20 cellular contexts compared by ENCODE assay signal in the genomic region with DNA sequence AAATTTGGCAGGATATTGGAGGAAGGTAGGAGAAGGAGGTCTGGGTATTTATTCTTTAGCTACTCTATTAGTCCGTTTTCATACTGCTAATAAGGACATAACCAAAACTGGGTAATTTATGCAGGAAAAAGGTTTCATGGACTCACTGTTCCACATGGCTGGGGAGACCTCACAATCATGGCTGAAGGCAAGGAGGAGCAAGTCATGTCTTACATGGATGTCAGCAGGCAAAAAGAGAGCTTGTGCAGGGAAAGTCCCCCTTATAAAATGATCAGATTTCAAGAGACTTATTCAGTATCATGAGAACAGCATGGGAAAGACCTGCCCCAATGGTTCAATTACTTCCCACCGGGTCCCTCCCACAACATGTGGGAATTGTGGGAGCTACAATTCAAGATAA. TPM values are rescaled to one million over a fixed set of nuclear protein-coding genes. Genes with fewer than 3 reads are reported as not detected.
A peak's percentile ranks its signal among the peaks of the same experiment; 100 is the strongest.
DNase-seq lines count a peak whose midpoint lies in the region; ATAC-seq and TF ChIP-seq lines count a peak whose summit lies in the region.
"Had no signal": no experiment of that assay in that cellular context is flagged by ENCODE, and none has a peak within 500 bp of the region (broad histone marks: within the 10 kb centered on the region; RNA-seq: fewer than 3 reads in every experiment).

No MANE protein-coding gene starts in this region.

- H3K4me3 ChIP-seq in right atrium auricular region (no peak overlapping the region), gastroesophageal sphincter (no peak overlapping the region), psoas muscle (no peak overlapping the region), urinary bladder (ENCODE audit: low read depth, low read length) (no peak overlapping the region)
- H3K4me3 ChIP-seq in CD8-positive, alpha-beta T cell (ENCODE audit: low read depth, low read length) = no peak overlapping the region
- H3K4me3 ChIP-seq: mucosa of descending colon had no signal

- DNase-seq in right atrium auricular region (ENCODE audit: low spot score) (no peak), left ventricle myocardium superior (no peak), psoas muscle (no peak), NCI-H510A treated with DMSO at 0.1 percent for 48 hours (lab: John Stamatoyannopoulos, UW) (no peak), NCI-H146 (lab: John Stamatoyannopoulos, UW) (no peak)
- no peak for DNase-seq in CD8-positive, alpha-beta T cell
- DNase-seq: activated CD4-positive, alpha-beta T cell treated with anti-CD3 and anti-CD28 coated beads, Interleukin-2, amount 50 U/mL, for 4 hours; activated gamma-delta T cell treated with Interleukin-2 at 50 U/mL for 16 hours; kidney glomerular epithelial cell; NCI-H1436 treated with DMSO at 0.1 percent for 48 hours; NCI-H2171; NCI-H774; OCI-M1; stimulated activated CD4-positive, alpha-beta T cell treated with anti-CD3 and anti-CD28 coated beads, Interleukin-2, amount 100 ng/mL, for 24 hours; stimulated activated naive CD4-positive, alpha-beta T cell treated with Interleukin-2 at 50 U/mL for 16 hours; T-helper 2 cell had no signal

- H3K27ac ChIP-seq in right atrium auricular region = peak overlapping the region; percentile 78 to 84
- peak overlapping the region; percentile 34 to 92 (median 89) for H3K27ac ChIP-seq in gastroesophageal sphincter
- H3K27ac ChIP-seq in psoas muscle = peak overlapping the region; percentile 78
- H3K27ac ChIP-seq in urinary bladder (ENCODE audit: low read depth) = peak overlapping the region; percentile 71
- H3K27ac ChIP-seq in CD8-positive, alpha-beta T cell (ENCODE audit: low read depth, low read length) = no peak overlapping the region

- no peaks in the 10 kb centered on the region for H3K9me3 Mint-ChIP-seq in CD8-positive, alpha-beta T cell

- H3K36me3 Mint-ChIP-seq in CD8-positive, alpha-beta T cell = no peaks in the 10 kb centered on the region
- H3K36me3 Mint-ChIP-seq: CD14-positive monocyte had no signal

- H3K27me3 Mint-ChIP-seq in CD8-positive, alpha-beta T cell (ENCODE audit: low read depth) = no peaks in the 10 kb centered on the region

- TF ChIP-seq EP300 in gastroesophageal sphincter (IDR thresholded peaks at IDR 0.05) = no peak

- TF ChIP-seq CTCF in right atrium auricular region (IDR thresholded peaks at IDR 0.05) (no peak), gastroesophageal sphincter (IDR thresholded peaks at IDR 0.05) (no peak), psoas muscle (IDR thresholded peaks at IDR 0.05) (no peak)
- no peak for TF ChIP-seq CTCF in CD8-positive, alpha-beta T cell (IDR thresholded peaks at IDR 0.05)

- H3K9me3 ChIP-seq in right atrium auricular region = no peaks in the 10 kb centered on the region
- no peaks in the 10 kb centered on the region for H3K9me3 ChIP-seq in gastroesophageal sphincter
- H3K9me3 ChIP-seq in psoas muscle = no peaks in the 10 kb centered on the region
- no peaks in the 10 kb centered on the region for H3K9me3 ChIP-seq in CD8-positive, alpha-beta T cell (ENCODE audit: low read length)
- H3K9me3 ChIP-seq: mucosa of descending colon had no signal

- H3K4me1 Mint-ChIP-seq in CD8-positive, alpha-beta T cell (ENCODE audit: low read depth) = no peaks in the 10 kb centered on the region
- H3K4me1 Mint-ChIP-seq: CD14-positive monocyte had no signal

- intact Hi-C loops in left ventricle myocardium superior (cut with micrococcal nuclease) = no loop called here
- intact Hi-C loops in psoas muscle (cut with DNase I) = no loop called here
- intact Hi-C loops in CD8-positive, alpha-beta T cell (cut with DNase I, micrococcal nuclease) = no loop called here

- H3K27me3 ChIP-seq in right atrium auricular region = no peaks in the 10 kb centered on the region
- H3K27me3 ChIP-seq in gastroesophageal sphincter = no peaks in the 10 kb centered on the region
- H3K27me3 ChIP-seq in psoas muscle (ENCODE audit: insufficient read depth in 3 of 3, low read length in 2 of 3) = no peaks in the 10 kb centered on the region
- H3K27me3 ChIP-seq in CD8-positive, alpha-beta T cell (ENCODE audit: insufficient read depth, low read length) = no peaks in the 10 kb centered on the region

- ATAC-seq in left ventricle myocardium superior (no peak), gastroesophageal sphincter (no peak), psoas muscle (no peak)
- no peak for ATAC-seq in CD8-positive, alpha-beta T cell

- H3K36me3 ChIP-seq in right atrium auricular region (no peaks in the 10 kb centered on the region), gastroesophageal sphincter (peaks cover 0 to 10% of the 10 kb centered on the region in 2 donors), psoas muscle (ENCODE audit: insufficient read depth in 1 of 2, low read depth in 1 of 2) (no peaks in the 10 kb centered on the region), urinary bladder (ENCODE audit: insufficient read depth) (no peaks in the 10 kb centered on the region)
- H3K36me3 ChIP-seq in CD8-positive, alpha-beta T cell (ENCODE audit: insufficient read depth, low read length) = no peaks in the 10 kb centered on the region

- 71 to 100% methylated on average over 1 of the region's 2 CpGs for WGBS in gastroesophageal sphincter (ENCODE audit: low coverage in 1 of 2), 2 donors
- WGBS in psoas muscle, 3 donors = 76 to 82% (median 81%) methylated on average over 2 of the region's 2 CpGs
- 81% methylated on average over 2 of the region's 2 CpGs for WGBS in urinary bladder

- no peak for TF ChIP-seq POLR2A in gastroesophageal sphincter (IDR thresholded peaks at IDR 0.05)

- CTCF ChIA-PET in CD8-positive, alpha-beta T cell (lab: Charles Lee) = interaction anchor here (2.8 kb wide), 1 partner anchor 10 kb away, joined by 11 read pairs; no protein-coding TSS in a partner anchor

- POLR2A ChIA-PET in CD8-positive, alpha-beta T cell (lab: Charles Lee) = interaction anchor here (0.5 kb wide), 1 partner anchor 74 kb away, joined by 4 read pairs; no protein-coding TSS in a partner anchor

- H3K4me3 Mint-ChIP-seq in CD8-positive, alpha-beta T cell = no peak overlapping the region
- H3K4me3 Mint-ChIP-seq: CD14-positive monocyte had no signal

- no peak overlapping the region for H3K27ac Mint-ChIP-seq in CD8-positive, alpha-beta T cell
- H3K27ac Mint-ChIP-seq: CD14-positive monocyte had no signal

- H3K4me1 ChIP-seq in right atrium auricular region (peaks cover 0 to 54% of the 10 kb centered on the region in 2 donors), gastroesophageal sphincter (peaks cover 0 to 58% (median 20%) of the 10 kb centered on the region in 3 donors), psoas muscle (peaks cover 34% of the 10 kb centered on the region), urinary bladder (ENCODE audit: insufficient read depth) (peaks cover 1% of the 10 kb centered on the region)
- H3K4me1 ChIP-seq in CD8-positive, alpha-beta T cell (ENCODE audit: insufficient read depth, low read length) = no peaks in the 10 kb centered on the region

RNA-seq across cellular contexts. Expression of a gene that starts 1.9 kb away (rescaled TPM):
- 100 to 1,000 TPM in 1 of 2 donors, 10 to 100 TPM in 1; 88.9 to 199 TPM for total RNA-seq in right atrium auricular region
- total RNA-seq in left ventricle myocardium superior = 50.2 TPM
- 100 to 1,000 TPM; 115 to 212 (median 131) TPM for total RNA-seq in gastroesophageal sphincter
- total RNA-seq in psoas muscle = 10 to 100 TPM in 2 of 4 donors, 1 to 10 TPM in 2; 2.3 to 32.0 (median 9.0) TPM
- polyA plus RNA-seq in psoas muscle = 1 to 10 TPM; 2.4 to 4.6 (median 2.4) TPM
- total RNA-seq in urinary bladder = 24.8 TPM
- 12.8 TPM for polyA plus RNA-seq in urinary bladder
- total RNA-seq in CD8-positive, alpha-beta T cell = under 1 TPM in 1 of 2 experiments, not detected in 1; 0.14 TPM
- polyA plus RNA-seq: CD14-positive monocyte had no signal

RNA-seq across cellular contexts. Expression of a gene that starts 21.2 kb away (rescaled TPM):
- total RNA-seq in right atrium auricular region (1 to 10 TPM; 5.4 to 8.8 TPM), left ventricle myocardium superior (4.9 TPM), gastroesophageal sphincter (10 to 100 TPM in 3 of 4 donors, 1 to 10 TPM in 1; 5.6 to 31.8 (median 20.4) TPM), psoas muscle (1 to 10 TPM; 1.3 to 3.5 (median 2.0) TPM), urinary bladder (12.8 TPM)
- polyA plus RNA-seq in psoas muscle (1 to 10 TPM in 2 of 3 donors, under 1 TPM in 1; 0.86 to 3.3 (median 1.1) TPM), urinary bladder (5.6 TPM)
- under 1 TPM; 0.33 to 0.46 TPM for total RNA-seq in CD8-positive, alpha-beta T cell
